In the genomic region with DNA sequence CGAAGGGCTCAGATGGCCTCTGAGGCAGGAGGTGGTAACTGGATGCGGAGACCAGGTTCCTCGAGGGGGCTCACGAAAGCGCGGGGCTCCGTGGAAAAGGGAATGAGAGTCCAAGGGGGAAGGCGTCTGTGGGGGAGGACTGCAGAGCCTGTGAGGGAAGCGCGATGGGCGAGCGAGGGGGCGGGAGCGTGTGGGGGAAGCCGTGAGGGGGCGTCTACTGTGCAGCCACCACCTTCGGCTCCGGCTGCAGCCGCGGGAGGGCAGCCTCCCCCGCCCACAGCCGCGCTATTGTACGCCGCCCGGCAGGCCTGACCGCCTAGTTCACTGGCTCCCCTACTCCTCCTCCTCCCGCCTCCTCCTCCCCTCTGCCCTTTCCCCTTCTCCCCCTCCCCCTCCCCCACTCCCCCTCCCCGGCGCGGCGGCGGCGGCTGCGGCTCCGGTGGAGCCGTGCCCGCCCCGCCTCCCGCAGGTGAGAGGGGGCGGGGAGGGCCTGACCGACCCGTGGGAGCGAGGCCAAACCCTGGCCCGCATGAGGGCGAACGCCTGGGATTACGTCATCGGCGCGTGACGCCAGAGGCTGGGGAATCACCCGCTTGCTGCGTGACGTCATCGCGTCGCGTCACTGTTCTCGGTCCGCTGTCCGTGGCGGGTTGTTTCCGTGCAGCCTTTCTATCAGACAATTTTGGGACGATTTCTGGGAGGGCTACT, we compare ENCODE assay signal across 8 cellular contexts. TPM values are rescaled to one million over a fixed set of nuclear protein-coding genes. Genes with fewer than 3 reads are reported as not detected.
DNase-seq lines count a peak whose midpoint lies in the region; ATAC-seq and TF ChIP-seq lines count a peak whose summit lies in the region.

A gene (minus strand): TSS at position 294 of the 708 bp plus-strand sequence. CDS start 81,574 bp downstream, outside the sequence.

- no peaks in the 10 kb centered on the region for H3K36me3 Mint-ChIP-seq in activated CD4-positive, alpha-beta T cell treated with anti-CD3 and anti-CD28 coated beads, Interleukin-2, amount 10 ng/mL, durations not matched to agents 7 days and 5 days (ENCODE audit: low read depth)

- H3K4me1 Mint-ChIP-seq in activated CD4-positive, alpha-beta T cell treated with anti-CD3 and anti-CD28 coated beads, Interleukin-2, amount 10 ng/mL, durations not matched to agents 7 days and 5 days, result peaks cover 29% of the 10 kb centered on the region

- TF ChIP-seq CTCF in AG09309 (IDR thresholded peaks at IDR 0.05; ENCODE audit: control insufficient read depth, insufficient read depth, low read depth, low read length, missing control alignments), result no peak

- ATAC-seq in GM19023 (IDR thresholded peaks at IDR 0.05; ENCODE audit: unreplicated experiment), result peak; percentile 71
- ATAC-seq in HG03280 (IDR thresholded peaks at IDR 0.05; ENCODE audit: unreplicated experiment), result peak; percentile 70
- ATAC-seq in left lobe of liver, result peak; percentile 83

- H3K4me3 ChIP-seq in AG09309 (ENCODE audit: control insufficient read depth, low read depth, low read length), result peak within 1 kb of the TSS; percentile 53

- H3K27me3 Mint-ChIP-seq in activated CD4-positive, alpha-beta T cell treated with anti-CD3 and anti-CD28 coated beads, Interleukin-2, amount 10 ng/mL, durations not matched to agents 7 days and 5 days, result peaks cover 26% of the 10 kb centered on the region

- H3K9me3 Mint-ChIP-seq in activated CD4-positive, alpha-beta T cell treated with anti-CD3 and anti-CD28 coated beads, Interleukin-2, amount 10 ng/mL, durations not matched to agents 7 days and 5 days, result no peaks in the 10 kb centered on the region

- POLR2A ChIA-PET in activated CD4-positive, alpha-beta T cell treated with anti-CD3 and anti-CD28 coated beads, Interleukin-2, amount 10 ng/mL, durations not matched to agents 7 days and 5 days (lab: Charles Lee), result interaction anchor here (0.6 kb wide), 1 partner anchor 61 kb away, joined by 5 read pairs; no protein-coding TSS in a partner anchor

- CTCF ChIA-PET in activated CD4-positive, alpha-beta T cell treated with anti-CD3 and anti-CD28 coated beads, Interleukin-2, amount 10 ng/mL, durations not matched to agents 7 days and 5 days (lab: Charles Lee), result interaction anchor here (0.9 kb wide), 1 partner anchor 10 kb away, joined by 4 read pairs; no protein-coding TSS in a partner anchor

- H3K27ac Mint-ChIP-seq in activated CD4-positive, alpha-beta T cell treated with anti-CD3 and anti-CD28 coated beads, Interleukin-2, amount 10 ng/mL, durations not matched to agents 7 days and 5 days, result peak within 1 kb of the TSS; percentile 87

- peak within 1 kb of the TSS; percentile 80 for H3K4me3 Mint-ChIP-seq in activated CD4-positive, alpha-beta T cell treated with anti-CD3 and anti-CD28 coated beads, Interleukin-2, amount 10 ng/mL, durations not matched to agents 7 days and 5 days

- DNase-seq in AG09309 (ENCODE audit: low read depth), result no peak
- peak; percentile 61 for DNase-seq in NCI-H446 treated with DMSO at 0.1 percent for 48 hours (lab: John Stamatoyannopoulos, UW)
- DNase-seq in activated CD4-positive, alpha-beta T cell treated with anti-CD3 and anti-CD28 coated beads, Interleukin-2, amount 10 ng/mL, durations not matched to agents 7 days and 5 days, result peak; percentile 85
- DNase-seq in dedifferentiated amniotic fluid mesenchymal stem cell (ENCODE audit: extremely low spot score), result peak; percentile 67
- peak; percentile 92 for DNase-seq in left lobe of liver (ENCODE audit: low spot score)
- DNase-seq in stimulated activated CD4-positive, alpha-beta T cell treated with anti-CD3 and anti-CD28 coated beads, Interleukin-1b, Interleukin-23, amount 100 ng/mL, for 48 hours, result peak; percentile 85

RNA-seq across cellular contexts. Expression of the gene that starts here (rescaled TPM):
- total RNA-seq in activated CD4-positive, alpha-beta T cell treated with anti-CD3 and anti-CD28 coated beads, Interleukin-2, amount 10 ng/mL, durations not matched to agents 7 days and 5 days, result 10 to 100 TPM; 56.0 to 59.0 TPM
- total RNA-seq in left lobe of liver, result 8.8 TPM
